In genomic region chr20:53181866-53182376, GRCh38 we compare ENCODE assay signal across 2 cellular contexts.
TF ChIP-seq lines count a peak whose summit lies in the region.

No MANE protein-coding gene starts in this region.

TF ChIP-seq in HepG2, 621 proteins besides CTCF, POLR2A, EP300 and RAD21:
- no peak for TF ChIP-seq BCLAF1 (IDR thresholded peaks at IDR 0.05)
- no peak for TF ChIP-seq GZF1 (CRISPR knock-in tag; IDR thresholded peaks at IDR 0.05)
- no peak for TF ChIP-seq HMG20A (CRISPR knock-in tag; IDR thresholded peaks at IDR 0.05; ENCODE audit: borderline replicate concordance)
- no peak for TF ChIP-seq RBM22 (optimal IDR thresholded peaks at IDR 0.05; ENCODE audit: low read length)
- peak; percentile 33 for TF ChIP-seq PCBP2 (optimal IDR thresholded peaks at IDR 0.05; ENCODE audit: low read depth, low read length, poor library complexity, severe bottlenecking)
- peak; percentile 70 for TF ChIP-seq HNRNPK (IDR thresholded peaks at IDR 0.05; ENCODE audit: low read depth, low read length, poor library complexity, severe bottlenecking)
- TF ChIP-seq FOXK2 (IDR thresholded peaks at IDR 0.05), result 0 out of 2 replicates have a peak, but pooled peaks have one; percentile 6
- TF ChIP-seq U2AF2 (IDR thresholded peaks at IDR 0.05; ENCODE audit: low read depth, low read length), result 0 out of 2 replicates have a peak, but pooled peaks have one; percentile 51
- TF ChIP-seq ZNF83 (CRISPR knock-in tag; IDR thresholded peaks at IDR 0.05; ENCODE audit: borderline replicate concordance), result no peak

TF ChIP-seq in HEK293, 187 proteins besides CTCF, POLR2A, EP300 and RAD21 (continued from another document):
- TF ChIP-seq, protein P1, sequence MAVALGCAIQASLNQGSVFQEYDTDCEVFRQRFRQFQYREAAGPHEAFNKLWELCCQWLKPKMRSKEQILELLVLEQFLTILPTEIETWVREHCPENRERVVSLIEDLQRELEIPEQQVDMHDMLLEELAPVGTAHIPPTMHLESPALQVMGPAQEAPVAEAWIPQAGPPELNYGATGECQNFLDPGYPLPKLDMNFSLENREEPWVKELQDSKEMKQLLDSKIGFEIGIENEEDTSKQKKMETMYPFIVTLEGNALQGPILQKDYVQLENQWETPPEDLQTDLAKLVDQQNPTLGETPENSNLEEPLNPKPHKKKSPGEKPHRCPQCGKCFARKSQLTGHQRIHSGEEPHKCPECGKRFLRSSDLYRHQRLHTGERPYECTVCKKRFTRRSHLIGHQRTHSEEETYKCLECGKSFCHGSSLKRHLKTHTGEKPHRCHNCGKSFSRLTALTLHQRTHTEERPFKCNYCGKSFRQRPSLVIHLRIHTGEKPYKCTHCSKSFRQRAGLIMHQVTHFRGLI (tag by site-specific recombination; IDR thresholded peaks at IDR 0.05), result no peak
TF ChIP-seq in HEK293: peak in this region for 1.
